ENCODE assay signal across 8 cellular contexts in the genomic region with DNA sequence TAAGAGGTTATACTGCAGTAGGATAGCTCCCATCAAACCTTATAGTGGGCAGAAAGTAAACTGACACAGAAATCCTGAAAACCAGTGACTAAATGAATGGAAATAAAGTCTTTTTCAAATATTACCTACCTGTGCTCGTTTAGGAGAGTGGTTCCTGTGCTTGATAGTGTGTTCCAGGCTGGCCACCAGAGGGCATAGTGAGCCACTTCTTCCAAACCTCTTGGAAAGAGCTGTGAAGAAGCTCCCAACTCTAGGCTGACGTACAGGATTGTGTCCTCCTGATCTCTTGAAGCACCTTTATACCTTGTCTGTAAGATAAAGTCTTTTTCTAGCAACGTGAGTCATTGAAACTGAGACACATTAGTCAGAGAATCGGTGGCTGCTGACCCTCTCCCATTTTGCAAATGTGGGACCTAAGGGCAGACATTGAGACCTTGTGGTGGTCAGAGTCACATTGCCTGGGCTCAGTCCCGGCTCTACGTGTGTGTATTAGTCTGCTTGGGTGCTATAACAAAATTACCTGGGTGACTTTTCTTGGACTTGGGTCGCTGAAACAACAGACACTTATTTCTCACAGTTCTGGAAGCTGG. TPM values are rescaled to one million over a fixed set of nuclear protein-coding genes. Genes with fewer than 3 reads are reported as not detected.
DNase-seq lines count a peak whose midpoint lies in the region; ATAC-seq, FAIRE-seq and TF ChIP-seq lines count a peak whose summit lies in the region.

No MANE protein-coding gene starts in this region.

- FAIRE-seq in RCC 7860 (lab: Jason Lieb, UNC), result no peak

- DNase-seq in NCI-H460 (ENCODE audit: extremely low read depth, low read depth) (peak; percentile 67), epidermal melanocyte (ENCODE audit: insufficient read length, low spot score) (peak; percentile 77), middle frontal gyrus (ENCODE audit: extremely low spot score, low spot score) (peak; percentile 68), superior temporal gyrus (ENCODE audit: extremely low spot score) (peak; percentile 93), RCC 7860 (ENCODE audit: low spot score) (no peak)
- DNase-seq in activated CD4-positive, alpha-beta T cell treated with anti-CD3 and anti-CD28 coated beads, Interleukin-2, amount 50 U/mL, for 48 hours, result peak; percentile 53 to 64

- peak; percentile 61 for ATAC-seq in HG03103 (IDR thresholded peaks at IDR 0.05; ENCODE audit: low read depth, unreplicated experiment)

- peak; percentile 77 for TF ChIP-seq CTCF in GM12874 (IDR thresholded peaks at IDR 0.05; ENCODE audit: insufficient read depth, low read depth, low read length)

RNA-seq across cellular contexts. Expression of a gene that starts 17.6 kb away (rescaled TPM):
- 33.7 and 36.0 TPM in 2 replicates for total RNA-seq in NCI-H460 (2014; rRNA removed; shearing (Covaris generic))
- polyA plus RNA-seq in NCI-H460 (2014; cell fraction: nucleus; rRNA removed), result 41.1 and 43.0 TPM in 2 replicates

RNA-seq across cellular contexts. Expression of a gene that starts 18.8 kb away (rescaled TPM):
- 12.2 and 18.1 TPM in 2 replicates for total RNA-seq in NCI-H460 (2014; rRNA removed; shearing (Covaris generic))
- 14.2 and 20.5 TPM in 2 replicates for polyA plus RNA-seq in NCI-H460 (2014; cell fraction: nucleus; rRNA removed)
